Comparison of ENCODE assay signal across 10 cellular contexts in genomic region chr3:57974796-57975388, GRCh38. TPM values are rescaled to one million over a fixed set of nuclear protein-coding genes. Genes with fewer than 3 reads are reported as not detected.
DNase-seq lines count a peak whose midpoint lies in the region; ATAC-seq and TF ChIP-seq lines count a peak whose summit lies in the region.
"Had no signal": no experiment of that assay in that cellular context is flagged by ENCODE, and none has a peak within 500 bp of the region (broad histone marks: within the 10 kb centered on the region; RNA-seq: fewer than 3 reads in every experiment).

No MANE protein-coding gene starts in this region.

- no peaks in the 10 kb centered on the region for H3K36me3 Mint-ChIP-seq in progenitor cell of endocrine pancreas (ENCODE audit: insufficient read depth)
- H3K36me3 Mint-ChIP-seq in activated CD4-positive, alpha-beta memory T cell treated with anti-CD3 and anti-CD28 coated beads for 36 hours = no peaks in the 10 kb centered on the region
- no peaks in the 10 kb centered on the region for H3K36me3 Mint-ChIP-seq in activated T-helper 2 cell treated with anti-CD3 and anti-CD28 coated beads, Interferon-gamma antibody, Interleukin-2, Interleukin-4, amounts not matched to agents 10 μg/mL and 5 μg/mL and 100 μg/mL, durations not matched to agents 14 hours and 24 hours and 36 hours (ENCODE audit: low read depth)

- H3K4me3 Mint-ChIP-seq in progenitor cell of endocrine pancreas (ENCODE audit: low read depth) = no peak overlapping the region
- no peak overlapping the region for H3K4me3 Mint-ChIP-seq in activated CD4-positive, alpha-beta memory T cell treated with anti-CD3 and anti-CD28 coated beads for 36 hours
- H3K4me3 Mint-ChIP-seq in activated T-helper 2 cell treated with anti-CD3 and anti-CD28 coated beads, Interferon-gamma antibody, Interleukin-2, Interleukin-4, amounts not matched to agents 10 μg/mL and 5 μg/mL and 100 μg/mL, durations not matched to agents 14 hours and 24 hours and 36 hours (ENCODE audit: low read depth) = no peak overlapping the region

- no peak overlapping the region for H3K27ac Mint-ChIP-seq in progenitor cell of endocrine pancreas
- no peak overlapping the region for H3K27ac Mint-ChIP-seq in activated CD4-positive, alpha-beta memory T cell treated with anti-CD3 and anti-CD28 coated beads for 36 hours
- no peak overlapping the region for H3K27ac Mint-ChIP-seq in activated T-helper 2 cell treated with anti-CD3 and anti-CD28 coated beads, Interferon-gamma antibody, Interleukin-2, Interleukin-4, amounts not matched to agents 10 μg/mL and 5 μg/mL and 100 μg/mL, durations not matched to agents 14 hours and 24 hours and 36 hours

- peaks cover 14% of the 10 kb centered on the region for H3F3A ChIP-seq in GM23248 (ENCODE audit: insufficient read depth)

- H3K9ac ChIP-seq in GM23248 = no peak overlapping the region

- POLR2A ChIA-PET in activated CD4-positive, alpha-beta memory T cell treated with anti-CD3 and anti-CD28 coated beads for 36 hours (lab: Charles Lee) = no interaction called here

- 47 to 50% methylated on average over 6 of the region's 6 CpGs for WGBS in GM23248 (ENCODE audit: low coverage in 1 of 2, low lambda C conversion rate in 2 of 2, missing lambda C conversion rate in 2 of 2), 2 experiments
- 57 to 62% (median 59%) methylated on average over 6 of the region's 6 CpGs for WGBS in heart left ventricle, 4 donors

- H3K4me2 ChIP-seq in GM23248 (ENCODE audit: unreplicated experiment) = peak overlapping the region; percentile 23

- peaks cover 3% of the 10 kb centered on the region for H3K27me3 Mint-ChIP-seq in progenitor cell of endocrine pancreas
- H3K27me3 Mint-ChIP-seq in activated CD4-positive, alpha-beta memory T cell treated with anti-CD3 and anti-CD28 coated beads for 36 hours = no peaks in the 10 kb centered on the region
- H3K27me3 Mint-ChIP-seq in activated T-helper 2 cell treated with anti-CD3 and anti-CD28 coated beads, Interferon-gamma antibody, Interleukin-2, Interleukin-4, amounts not matched to agents 10 μg/mL and 5 μg/mL and 100 μg/mL, durations not matched to agents 14 hours and 24 hours and 36 hours (ENCODE audit: low read depth) = no peaks in the 10 kb centered on the region

- in situ Hi-C loops in GM23248 (cut with MboI) = no loop called here

- DNase-seq in GM23248 (peak; percentile 94), SW480 (ENCODE audit: low spot score) (peak; percentile 97), heart left ventricle (peak in 1 of 5 donors; percentile 48), sciatic nerve (ENCODE audit: low spot score) (no peak), progenitor cell of endocrine pancreas (ENCODE audit: low spot score, unreplicated experiment) (no peak), occipital lobe (lab: John Stamatoyannopoulos, UW) (no peak)
- no peak for DNase-seq in activated CD4-positive, alpha-beta memory T cell treated with anti-CD3 and anti-CD28 coated beads for 36 hours
- no peak for DNase-seq in activated T-helper 2 cell treated with anti-CD3 and anti-CD28 coated beads, Interferon-gamma antibody, Interleukin-2, Interleukin-4, amounts not matched to agents 10 μg/mL and 5 μg/mL and 100 μg/mL, durations not matched to agents 14 hours and 24 hours and 36 hours (ENCODE audit: low spot score)
- DNase-seq: anterior cingulate cortex had no signal

- H3K4me1 ChIP-seq in GM23248 (ENCODE audit: insufficient read depth) (peaks cover 42% of the 10 kb centered on the region), heart left ventricle (peaks cover 0 to 50% (median 18%) of the 10 kb centered on the region in 12 donors)

- CTCF ChIA-PET in activated CD4-positive, alpha-beta memory T cell treated with anti-CD3 and anti-CD28 coated beads for 36 hours (lab: Charles Lee) = interaction anchor here (1.3 kb wide), 1 partner anchor 33 kb away, joined by 4 read pairs; no protein-coding TSS in a partner anchor

- no peaks in the 10 kb centered on the region for H3K9me2 ChIP-seq in GM23248 (ENCODE audit: insufficient read depth)

- TF ChIP-seq CTCF in heart left ventricle (IDR thresholded peaks at IDR 0.05) = no peak
- TF ChIP-seq CTCF in progenitor cell of endocrine pancreas (IDR thresholded peaks at IDR 0.05; ENCODE audit: unreplicated experiment) = no peak

- no peaks in the 10 kb centered on the region for H3K79me2 ChIP-seq in GM23248 (ENCODE audit: insufficient read depth)

- H3K4me3 ChIP-seq in GM23248 = no peak overlapping the region
- H3K4me3 ChIP-seq in heart left ventricle = no peak overlapping the region
- H3K4me3 ChIP-seq: thoracic aorta had no signal

- 0 out of 2 replicates have a peak overlapping the region, but pooled peaks have one; percentile 7 for H2AFZ ChIP-seq in GM23248

- H3K27ac ChIP-seq in GM23248 (peak overlapping the region; percentile 62), heart left ventricle (peak overlapping the region in 7 of 12 donors; percentile 11 to 70 (median 24))
- H3K27ac ChIP-seq: thoracic aorta had no signal

- peaks cover 8% of the 10 kb centered on the region for H3K4me1 Mint-ChIP-seq in progenitor cell of endocrine pancreas (ENCODE audit: low read depth)
- no peaks in the 10 kb centered on the region for H3K4me1 Mint-ChIP-seq in activated CD4-positive, alpha-beta memory T cell treated with anti-CD3 and anti-CD28 coated beads for 36 hours (ENCODE audit: low read depth)
- peaks cover 4% of the 10 kb centered on the region for H3K4me1 Mint-ChIP-seq in activated T-helper 2 cell treated with anti-CD3 and anti-CD28 coated beads, Interferon-gamma antibody, Interleukin-2, Interleukin-4, amounts not matched to agents 10 μg/mL and 5 μg/mL and 100 μg/mL, durations not matched to agents 14 hours and 24 hours and 36 hours (ENCODE audit: low read depth)

- no peaks in the 10 kb centered on the region for H3K9me3 ChIP-seq in GM23248 (ENCODE audit: low read depth)
- H3K9me3 ChIP-seq in heart left ventricle = no peaks in the 10 kb centered on the region
- H3K9me3 ChIP-seq: thoracic aorta had no signal

- H3K36me3 ChIP-seq in GM23248 (ENCODE audit: low read depth) (no peaks in the 10 kb centered on the region), heart left ventricle (no peaks in the 10 kb centered on the region)
- H3K36me3 ChIP-seq: thoracic aorta had no signal

- H4K20me1 ChIP-seq in GM23248 (ENCODE audit: insufficient read depth) = no peaks in the 10 kb centered on the region

- H3K9me3 Mint-ChIP-seq in progenitor cell of endocrine pancreas (ENCODE audit: low read depth) = no peaks in the 10 kb centered on the region
- H3K9me3 Mint-ChIP-seq in activated CD4-positive, alpha-beta memory T cell treated with anti-CD3 and anti-CD28 coated beads for 36 hours = no peaks in the 10 kb centered on the region
- no peaks in the 10 kb centered on the region for H3K9me3 Mint-ChIP-seq in activated T-helper 2 cell treated with anti-CD3 and anti-CD28 coated beads, Interferon-gamma antibody, Interleukin-2, Interleukin-4, amounts not matched to agents 10 μg/mL and 5 μg/mL and 100 μg/mL, durations not matched to agents 14 hours and 24 hours and 36 hours

- ATAC-seq in heart left ventricle = peak in 3 of 4 donors; percentile 59 to 84 (median 71)
- ATAC-seq in sciatic nerve = peak; percentile 40

- intact Hi-C loops in heart left ventricle (cut with DNase I) (no loop called here), sciatic nerve (cut with DNase I) (no loop called here)
- intact Hi-C loops in activated CD4-positive, alpha-beta memory T cell treated with anti-CD3 and anti-CD28 coated beads for 36 hours (cut with micrococcal nuclease) = no loop called here
- intact Hi-C loops in activated T-helper 2 cell treated with anti-CD3 and anti-CD28 coated beads, Interferon-gamma antibody, Interleukin-2, Interleukin-4, amounts not matched to agents 10 μg/mL and 5 μg/mL and 100 μg/mL, durations not matched to agents 14 hours and 24 hours and 36 hours (cut with micrococcal nuclease) = no loop called here

- TF ChIP-seq POLR2A in heart left ventricle (IDR thresholded peaks at IDR 0.05) = no peak

- no peaks in the 10 kb centered on the region for H3K27me3 ChIP-seq in GM23248 (replicated peaks; ENCODE audit: insufficient read depth)
- no peaks in the 10 kb centered on the region for H3K27me3 ChIP-seq in heart left ventricle

RNA-seq across cellular contexts. Expression of gene FLNB, which starts 33.3 kb away (rescaled TPM):
- 186 and 199 TPM in 2 replicates for total RNA-seq in GM23248 (2014; rRNA removed; shearing (Covaris generic))
- 60.6 and 61.7 TPM in 2 replicates for polyA plus RNA-seq in GM23248 (2016; fragmentation: Nextera tagmentation; extraction: Ambion mirVana)
- total RNA-seq in heart left ventricle = 10 to 100 TPM; 30.5 to 75.6 (median 40.6) TPM
- 10 to 100 TPM; 31.9 to 38.7 TPM for polyA plus RNA-seq in heart left ventricle
- total RNA-seq in sciatic nerve = 514 TPM
- 103 and 112 TPM in 2 replicates for total RNA-seq in progenitor cell of endocrine pancreas
- 10 to 100 TPM; 23.1 to 26.0 TPM for total RNA-seq in activated CD4-positive, alpha-beta memory T cell treated with anti-CD3 and anti-CD28 coated beads for 36 hours
- total RNA-seq in occipital lobe = 27.6 TPM
- total RNA-seq in activated T-helper 2 cell treated with anti-CD3 and anti-CD28 coated beads, Interferon-gamma antibody, Interleukin-2, Interleukin-4, amounts not matched to agents 10 μg/mL and 5 μg/mL and 100 μg/mL, durations not matched to agents 14 hours and 24 hours and 36 hours = 34.8 and 35.6 TPM in 2 replicates

Comparison
In these comparisons a context has a peak if more than half of its experiments do, and no peak if none do; other contexts are left out.
1. DNase-seq: peak in GM23248 (single experiment) and SW480 (single experiment); none in sciatic nerve (single experiment), progenitor cell of endocrine pancreas (single experiment), activated CD4-positive, alpha-beta memory T cell treated with anti-CD3 and anti-CD28 coated beads for 36 hours (single experiment), occipital lobe (single experiment) and activated T-helper 2 cell treated with anti-CD3 and anti-CD28 coated beads, Interferon-gamma antibody, Interleukin-2, Interleukin-4, amounts not matched to agents 10 μg/mL and 5 μg/mL and 100 μg/mL, durations not matched to agents 14 hours and 24 hours and 36 hours (single experiment).